In genomic region chr16:84884311-84885023, GRCh38 we compare ENCODE assay signal across 15 cellular contexts.
DNase-seq lines count a peak whose midpoint lies in the region; ATAC-seq, FAIRE-seq and TF ChIP-seq lines count a peak whose summit lies in the region.
"Had no signal": no experiment of that assay in that cellular context is flagged by ENCODE, and none has a peak within 500 bp of the region (broad histone marks: within the 10 kb centered on the region; RNA-seq: fewer than 3 reads in every experiment).

No MANE protein-coding gene starts in this region.

- H3K4me2 ChIP-seq in neuronal stem cell (ENCODE audit: insufficient read depth, low read length, poor library complexity, severe bottlenecking), result no peak overlapping the region

- no peak overlapping the region for H2BK120ac ChIP-seq in neuronal stem cell (ENCODE audit: low read depth, low read length)

- H3K27me3 Mint-ChIP-seq in glutamatergic neuron (ENCODE audit: unreplicated experiment), result peaks cover 2% of the 10 kb centered on the region

- H3K4me3 ChIP-seq in BE2C (ENCODE audit: low read depth, low read length), result no peak overlapping the region
- no peak overlapping the region for H3K4me3 ChIP-seq in neuronal stem cell (ENCODE audit: low read length in 2 of 2)
- H3K4me3 ChIP-seq in ascending aorta, result no peak overlapping the region
- H3K4me3 ChIP-seq: left lung, upper lobe of right lung had no signal

- no peak overlapping the region for H2AK5ac ChIP-seq in neuronal stem cell (ENCODE audit: low read depth, low read length)

- H2BK12ac ChIP-seq in neuronal stem cell (ENCODE audit: low read length), result no peak overlapping the region

- peaks cover 14% of the 10 kb centered on the region for H3K4me1 Mint-ChIP-seq in glutamatergic neuron (ENCODE audit: low read depth, unreplicated experiment)
- H3K4me1 Mint-ChIP-seq: central memory CD8-positive, alpha-beta T cell had no signal

- peaks cover 2% of the 10 kb centered on the region for H3K9me3 Mint-ChIP-seq in glutamatergic neuron (ENCODE audit: unreplicated experiment)
- H3K9me3 Mint-ChIP-seq: central memory CD8-positive, alpha-beta T cell had no signal

- H3K36me3 ChIP-seq in BE2C (no peaks in the 10 kb centered on the region), neuronal stem cell (replicated peaks in 1 of 2; ENCODE audit: control insufficient read depth in 2 of 2, insufficient read depth in 2 of 2, low read length in 2 of 2) (no peaks in the 10 kb centered on the region), ascending aorta (no peaks in the 10 kb centered on the region)

- TF ChIP-seq CTCF in BE2C (IDR thresholded peaks at IDR 0.05; ENCODE audit: low read depth, low read length) (no peak), glutamatergic neuron (IDR thresholded peaks at IDR 0.05; ENCODE audit: partially characterized antibody, unreplicated experiment) (no peak), ascending aorta (IDR thresholded peaks at IDR 0.05) (no peak)

- H3K9me3 ChIP-seq in BE2C, result no peaks in the 10 kb centered on the region
- no peaks in the 10 kb centered on the region for H3K9me3 ChIP-seq in neuronal stem cell (replicated peaks in 1 of 2; ENCODE audit: control insufficient read depth in 2 of 2, insufficient read depth in 1 of 2, low read depth in 1 of 2, low read length in 2 of 2)
- H3K9me3 ChIP-seq in ascending aorta, result no peaks in the 10 kb centered on the region
- H3K9me3 ChIP-seq: left lung, upper lobe of right lung had no signal

- peak overlapping the region; percentile 15 for H3K27ac Mint-ChIP-seq in glutamatergic neuron (ENCODE audit: unreplicated experiment)

- H2BK15ac ChIP-seq in neuronal stem cell (ENCODE audit: low read length), result no peak overlapping the region

- H3K79me1 ChIP-seq in neuronal stem cell (ENCODE audit: low read depth, low read length), result no peaks in the 10 kb centered on the region

- intact Hi-C loops in ascending aorta (cut with DNase I), result no loop called here

- peaks cover 10% of the 10 kb centered on the region for H3K36me3 Mint-ChIP-seq in glutamatergic neuron (ENCODE audit: unreplicated experiment)

- no peak overlapping the region for H4K91ac ChIP-seq in neuronal stem cell (ENCODE audit: low read depth, low read length, poor library complexity)

- no peak overlapping the region for H4K8ac ChIP-seq in neuronal stem cell (ENCODE audit: low read depth, low read length)

- H3K9ac ChIP-seq in neuronal stem cell (ENCODE audit: low read depth, low read length, poor library complexity), result no peak overlapping the region

- H3K4me1 ChIP-seq in BE2C, result peaks cover 12% of the 10 kb centered on the region
- H3K4me1 ChIP-seq in neuronal stem cell (ENCODE audit: control insufficient read depth in 2 of 2, insufficient read depth in 1 of 2, low read depth in 1 of 2, low read length in 2 of 2), result peaks cover 10 to 12% of the 10 kb centered on the region in 2 donors
- peaks cover 0 to 4% of the 10 kb centered on the region in 2 donors for H3K4me1 ChIP-seq in ascending aorta
- H3K4me1 ChIP-seq: upper lobe of right lung had no signal

- no peak overlapping the region for H3K14ac ChIP-seq in neuronal stem cell (ENCODE audit: low read length)

- FAIRE-seq in RCC 7860 (lab: Jason Lieb, UNC), result no peak
- FAIRE-seq: GM18507 had no signal

- H3K4ac ChIP-seq in neuronal stem cell (ENCODE audit: low read length), result no peak overlapping the region

- H3K27ac ChIP-seq in neuronal stem cell (replicated peaks; ENCODE audit: low read length) (peak overlapping the region; percentile 29), ascending aorta (peak overlapping the region in 1 of 2 donors; percentile 27)
- H3K27ac ChIP-seq: left lung, upper lobe of right lung had no signal

- peak overlapping the region; percentile 86 for H2AFZ ChIP-seq in neuronal stem cell (ENCODE audit: low read length)

- H2BK5ac ChIP-seq in neuronal stem cell (ENCODE audit: low read length), result no peak overlapping the region

- DNase-seq in BE2C (peak; percentile 76), RCC 7860 (ENCODE audit: low spot score) (peak; percentile 12), glutamatergic neuron (peak; percentile 31), neuronal stem cell (ENCODE audit: low spot score) (peak; percentile 17), NCI-H524 treated with DMSO at 0.1 percent for 48 hours (lab: John Stamatoyannopoulos, UW) (no peak), epidermal melanocyte (ENCODE audit: insufficient read length, low spot score) (no peak), ascending aorta (ENCODE audit: low spot score in 2 of 2) (no peak)
- DNase-seq: activated effector memory CD4-positive, alpha-beta T cell treated with Interleukin-2 at 50 U/mL for 16 hours; left lung; NCI-H1436; NCI-H774; upper lobe of right lung had no signal

- peak overlapping the region; percentile 84 for H3K18ac ChIP-seq in neuronal stem cell (ENCODE audit: low read length)

- no peak for ATAC-seq in GM19463 (IDR thresholded peaks at IDR 0.05; ENCODE audit: unreplicated experiment)
- ATAC-seq: left lung, upper lobe of right lung had no signal

- H3K23ac ChIP-seq in neuronal stem cell (ENCODE audit: low read depth, low read length, poor library complexity), result no peak overlapping the region

- WGBS in neuronal stem cell (ENCODE audit: extremely low coverage in 2 of 2, insufficient read length in 2 of 2, insufficient replicate concordance in 1 of 2), 2 donors, result 100% methylated on average over 1 of the region's 18 CpGs; no CpG with 5 or more reads in 1 of the 2 donors

- peak overlapping the region; percentile 7 for H3K4me3 Mint-ChIP-seq in glutamatergic neuron (ENCODE audit: unreplicated experiment)
- H3K4me3 Mint-ChIP-seq: central memory CD8-positive, alpha-beta T cell had no signal

- H3K27me3 ChIP-seq in BE2C, result no peaks in the 10 kb centered on the region
- H3K27me3 ChIP-seq in neuronal stem cell (ENCODE audit: control insufficient read depth in 3 of 3, insufficient read depth in 3 of 3, low read depth in 1 of 3, low read length in 3 of 3), result no peaks in the 10 kb centered on the region
- H3K27me3 ChIP-seq in ascending aorta, result no peaks in the 10 kb centered on the region
- H3K27me3 ChIP-seq: left lung, upper lobe of right lung had no signal

Comparison
In these comparisons a context has a peak if more than half of its experiments do, and no peak if none do; other contexts are left out.
1. DNase-seq: peak in BE2C (single experiment), RCC 7860 (single experiment), glutamatergic neuron (single experiment) and neuronal stem cell (single experiment); none in NCI-H524 treated with DMSO at 0.1 percent for 48 hours (single experiment), epidermal melanocyte (single experiment) and ascending aorta (0 of 2).